1 cellular context compared by ENCODE assay signal in the genomic region with DNA sequence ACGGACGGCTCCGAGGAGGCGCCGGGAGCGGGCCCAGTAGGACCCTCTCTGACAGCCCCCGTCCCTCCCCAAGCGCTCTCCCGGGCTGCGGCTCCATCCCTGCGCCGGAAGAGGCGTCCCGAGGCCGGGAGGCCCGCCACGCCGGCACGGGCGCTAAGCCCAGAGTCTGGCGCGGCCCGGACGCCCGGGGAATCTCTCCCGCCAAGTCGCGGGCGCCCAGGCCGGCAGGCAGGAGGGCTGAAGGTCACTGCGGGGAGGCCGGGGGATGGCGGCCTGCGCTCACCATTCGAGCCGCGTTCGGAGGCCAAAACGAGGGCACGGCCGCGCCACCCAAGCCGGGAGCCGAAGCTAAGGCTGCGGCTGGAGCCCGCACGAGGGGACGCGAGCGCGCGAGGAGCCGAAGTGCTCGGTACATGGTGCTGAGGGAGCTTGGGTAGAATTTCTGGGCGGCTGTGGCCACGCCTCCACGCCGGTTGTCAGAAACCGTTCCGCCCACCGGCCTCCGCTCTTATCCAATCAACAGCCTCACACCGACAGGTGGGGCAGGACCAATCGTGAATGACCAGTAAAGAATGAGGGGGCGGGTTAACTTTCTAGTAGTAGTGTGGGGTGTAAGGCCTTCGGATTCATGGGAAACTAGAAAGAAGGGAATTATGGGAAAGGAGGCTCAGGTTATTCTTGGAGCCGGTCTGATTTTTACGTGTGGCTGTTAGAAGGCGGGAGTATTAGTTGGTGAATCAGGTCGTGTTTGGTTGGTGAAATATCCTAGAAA.
TF ChIP-seq lines count a peak whose summit lies in the region.

A gene (minus strand): TSS at position 448 of the 772 bp plus-strand sequence. CDS start 33 bp downstream, at position 415.

TF ChIP-seq in SK-N-SH, 30 proteins besides CTCF, POLR2A, EP300 and RAD21 (continued from another document):
- TF ChIP-seq, protein P1, sequence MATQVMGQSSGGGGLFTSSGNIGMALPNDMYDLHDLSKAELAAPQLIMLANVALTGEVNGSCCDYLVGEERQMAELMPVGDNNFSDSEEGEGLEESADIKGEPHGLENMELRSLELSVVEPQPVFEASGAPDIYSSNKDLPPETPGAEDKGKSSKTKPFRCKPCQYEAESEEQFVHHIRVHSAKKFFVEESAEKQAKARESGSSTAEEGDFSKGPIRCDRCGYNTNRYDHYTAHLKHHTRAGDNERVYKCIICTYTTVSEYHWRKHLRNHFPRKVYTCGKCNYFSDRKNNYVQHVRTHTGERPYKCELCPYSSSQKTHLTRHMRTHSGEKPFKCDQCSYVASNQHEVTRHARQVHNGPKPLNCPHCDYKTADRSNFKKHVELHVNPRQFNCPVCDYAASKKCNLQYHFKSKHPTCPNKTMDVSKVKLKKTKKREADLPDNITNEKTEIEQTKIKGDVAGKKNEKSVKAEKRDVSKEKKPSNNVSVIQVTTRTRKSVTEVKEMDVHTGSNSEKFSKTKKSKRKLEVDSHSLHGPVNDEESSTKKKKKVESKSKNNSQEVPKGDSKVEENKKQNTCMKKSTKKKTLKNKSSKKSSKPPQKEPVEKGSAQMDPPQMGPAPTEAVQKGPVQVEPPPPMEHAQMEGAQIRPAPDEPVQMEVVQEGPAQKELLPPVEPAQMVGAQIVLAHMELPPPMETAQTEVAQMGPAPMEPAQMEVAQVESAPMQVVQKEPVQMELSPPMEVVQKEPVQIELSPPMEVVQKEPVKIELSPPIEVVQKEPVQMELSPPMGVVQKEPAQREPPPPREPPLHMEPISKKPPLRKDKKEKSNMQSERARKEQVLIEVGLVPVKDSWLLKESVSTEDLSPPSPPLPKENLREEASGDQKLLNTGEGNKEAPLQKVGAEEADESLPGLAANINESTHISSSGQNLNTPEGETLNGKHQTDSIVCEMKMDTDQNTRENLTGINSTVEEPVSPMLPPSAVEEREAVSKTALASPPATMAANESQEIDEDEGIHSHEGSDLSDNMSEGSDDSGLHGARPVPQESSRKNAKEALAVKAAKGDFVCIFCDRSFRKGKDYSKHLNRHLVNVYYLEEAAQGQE (IDR thresholded peaks at IDR 0.05; ENCODE audit: low read depth, low read length), result no peak
- TF ChIP-seq, protein P2, sequence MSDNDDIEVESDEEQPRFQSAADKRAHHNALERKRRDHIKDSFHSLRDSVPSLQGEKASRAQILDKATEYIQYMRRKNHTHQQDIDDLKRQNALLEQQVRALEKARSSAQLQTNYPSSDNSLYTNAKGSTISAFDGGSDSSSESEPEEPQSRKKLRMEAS (IDR thresholded peaks at IDR 0.05; ENCODE audit: low read depth), result peak; percentile 71
- no peak for TF ChIP-seq EZH2phosphoT487 (IDR thresholded peaks at IDR 0.05; ENCODE audit: borderline replicate concordance, low read depth)
- peak; percentile 69; the same call in 1 of the 2 replicates for TF ChIP-seq SIN3A (IDR thresholded peaks at IDR 0.05; ENCODE audit: borderline replicate concordance, low read depth, low read length)
- TF ChIP-seq FOSL2 (IDR thresholded peaks at IDR 0.05; ENCODE audit: borderline replicate concordance, low read depth), result no peak
- no peak for TF ChIP-seq TEAD4 (IDR thresholded peaks at IDR 0.05; ENCODE audit: borderline replicate concordance, insufficient read depth)
- TF ChIP-seq RXRA (IDR thresholded peaks at IDR 0.05; ENCODE audit: borderline replicate concordance, low read depth), result no peak
- no peak for TF ChIP-seq ELF1 (IDR thresholded peaks at IDR 0.05)
- peak; percentile 59; the same call in 1 of the 2 replicates for TF ChIP-seq RFX5 (IDR thresholded peaks at IDR 0.05; ENCODE audit: low read length)
- TF ChIP-seq CHD2 (IDR thresholded peaks at IDR 0.05; ENCODE audit: low read length, partially characterized antibody), result peak; percentile 61
- TF ChIP-seq MXI1 (IDR thresholded peaks at IDR 0.05; ENCODE audit: low read depth, low read length), result peak; percentile 86
- TF ChIP-seq GATA2 (CRISPR knock-in tag; IDR thresholded peaks at IDR 0.05), result no peak
- TF ChIP-seq MEF2A (IDR thresholded peaks at IDR 0.05; ENCODE audit: borderline replicate concordance, low read depth), result no peak
- no peak for TF ChIP-seq NFIC (IDR thresholded peaks at IDR 0.05; ENCODE audit: borderline replicate concordance)
- TF ChIP-seq JUND (IDR thresholded peaks at IDR 0.05), result no peak
- TF ChIP-seq NRF1 (IDR thresholded peaks at IDR 0.05; ENCODE audit: low read depth, low read length), result no peak
- TF ChIP-seq, protein P3, sequence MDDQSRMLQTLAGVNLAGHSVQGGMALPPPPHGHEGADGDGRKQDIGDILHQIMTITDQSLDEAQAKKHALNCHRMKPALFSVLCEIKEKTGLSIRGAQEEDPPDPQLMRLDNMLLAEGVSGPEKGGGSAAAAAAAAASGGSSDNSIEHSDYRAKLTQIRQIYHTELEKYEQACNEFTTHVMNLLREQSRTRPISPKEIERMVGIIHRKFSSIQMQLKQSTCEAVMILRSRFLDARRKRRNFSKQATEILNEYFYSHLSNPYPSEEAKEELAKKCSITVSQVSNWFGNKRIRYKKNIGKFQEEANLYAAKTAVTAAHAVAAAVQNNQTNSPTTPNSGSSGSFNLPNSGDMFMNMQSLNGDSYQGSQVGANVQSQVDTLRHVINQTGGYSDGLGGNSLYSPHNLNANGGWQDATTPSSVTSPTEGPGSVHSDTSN (IDR thresholded peaks at IDR 0.05), result peak; percentile 52
- peak; percentile 82 for TF ChIP-seq POLR2AphosphoS5 (IDR thresholded peaks at IDR 0.05; ENCODE audit: low read depth, low read length)
- no peak; the same call in 1 of the 2 replicates for TF ChIP-seq YY1 (IDR thresholded peaks at IDR 0.05; ENCODE audit: low read depth)
- TF ChIP-seq SMC3 (IDR thresholded peaks at IDR 0.05; ENCODE audit: low read depth, low read length), result no peak
TF ChIP-seq in SK-N-SH: peak in this region for 11.
